8 cellular contexts compared by ENCODE assay signal in genomic region chr3:132399054-132399929, GRCh38.
DNase-seq lines count a peak whose midpoint lies in the region; ATAC-seq lines count a peak whose summit lies in the region.

No MANE protein-coding gene starts in this region.

- ATAC-seq in GM21367 (IDR thresholded peaks at IDR 0.05; ENCODE audit: unreplicated experiment) = peak; percentile 53
- no peak for ATAC-seq in HG03469 (IDR thresholded peaks at IDR 0.05; ENCODE audit: unreplicated experiment)
- no peak for ATAC-seq in HG03354 (IDR thresholded peaks at IDR 0.05; ENCODE audit: poor library complexity, severe bottlenecking, unreplicated experiment)

- intact Hi-C loops in head of caudate nucleus (cut with DNase I) = loop anchor here (5.0 kb wide), 1 partner anchor 37 kb away; no protein-coding TSS in a partner anchor

- DNase-seq in DMS 273 treated with DMSO at 0.1 percent for 48 hours (lab: John Stamatoyannopoulos, UW) (peak; percentile 38), NCI-H2081 (lab: John Stamatoyannopoulos, UW) (peak; percentile 56 to 69), head of caudate nucleus (peak in 28 of 42 donors; percentile 9 to 73 (median 47)), retina (peak; percentile 45)
- DNase-seq in activated CD4-positive, alpha-beta T cell treated with anti-CD3 and anti-CD28 coated beads, Interleukin-2, amount 50 U/mL, for 48 hours = peak; percentile 15 to 21
